26 cellular contexts compared by ENCODE assay signal in the genomic region with DNA sequence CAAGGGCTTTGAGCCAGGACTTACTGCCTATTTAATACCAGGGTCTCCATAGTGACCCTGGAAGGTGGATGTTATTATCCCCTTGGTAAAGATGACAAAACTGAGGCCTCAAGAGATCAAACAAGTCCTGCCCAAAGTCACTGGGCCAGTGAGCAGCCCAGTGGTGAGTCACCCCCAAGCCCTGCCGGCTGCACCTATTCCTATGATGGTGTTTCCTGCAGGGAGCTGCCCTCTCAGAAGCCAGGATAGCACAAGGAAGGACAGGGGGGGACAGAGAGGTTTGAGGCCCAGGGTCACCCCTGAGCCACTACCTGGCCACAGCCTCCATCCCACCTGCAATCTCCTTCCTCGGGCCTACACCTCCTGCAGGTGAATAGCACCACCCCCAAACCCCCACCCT.
"Had no signal": no experiment of that assay in that cellular context is flagged by ENCODE, and none has a peak within 500 bp of the region (broad histone marks: within the 10 kb centered on the region; RNA-seq: fewer than 3 reads in every experiment).

No MANE protein-coding gene starts in this region.

- H3K27ac Mint-ChIP-seq: activated CD4-positive, alpha-beta memory T cell treated with anti-CD3 and anti-CD28 coated beads, Interleukin-2, amount 10 ng/mL, durations not matched to agents 7 days and 5 days; activated CD4-positive, alpha-beta T cell treated with anti-CD3 and anti-CD28 coated beads, Interleukin-2, amount 10 ng/mL, durations not matched to agents 7 days and 5 days; activated T-cell treated with anti-CD3 and anti-CD28 coated beads, Interleukin-2, amount 50 U/mL, for 24 hours; dendritic cell treated with granulocyte-macrophage colony-stimulating factor and Interleukin-4, amounts not matched to agents 40 ng/mL and 50 ng/mL, for 4 days; endodermal cell; T-helper 17 cell had no signal

- H3K9me3 Mint-ChIP-seq: activated CD4-positive, alpha-beta memory T cell treated with anti-CD3 and anti-CD28 coated beads, Interleukin-2, amount 10 ng/mL, durations not matched to agents 7 days and 5 days; central memory CD8-positive, alpha-beta T cell; dendritic cell treated with granulocyte-macrophage colony-stimulating factor and Interleukin-4, amounts not matched to agents 40 ng/mL and 50 ng/mL, for 4 days; endodermal cell had no signal

- H3K27ac ChIP-seq: brain microvascular endothelial cell, gastrocnemius medialis, parathyroid adenoma, suprapubic skin, tibial artery, upper lobe of right lung had no signal

- DNase-seq: activated CD4-positive, alpha-beta memory T cell treated with anti-CD3 and anti-CD28 coated beads, Interleukin-2, amount 10 ng/mL, durations not matched to agents 7 days and 5 days; activated CD4-positive, alpha-beta T cell treated with anti-CD3 and anti-CD28 coated beads, Interleukin-2, amount 10 ng/mL, durations not matched to agents 7 days and 5 days; activated CD4-positive, CD25-positive, alpha-beta regulatory T cell treated with anti-CD3 and anti-CD28 coated beads, Interleukin-2, amount 50 U/mL, for 72 hours; activated CD8-positive, alpha-beta memory T cell treated with anti-CD3 and anti-CD28 coated beads, Interleukin-2, amount 50 U/mL, for 48 hours; activated gamma-delta T cell; activated naive CD4-positive, alpha-beta T cell treated with anti-CD3 and anti-CD28 coated beads, Interleukin-2, amount 50 U/mL, for 16 hours; activated T-cell treated with anti-CD3 and anti-CD28 coated beads, Interleukin-2, amount 50 U/mL, for 24 hours; amniotic stem cell; brain microvascular endothelial cell; endodermal cell; gastrocnemius medialis; glutamatergic neuron; naive thymus-derived CD4-positive, alpha-beta T cell; right cardiac atrium; stimulated activated naive CD4-positive, alpha-beta T cell; SW 1271; T-helper 17 cell; T1000; tibial artery; upper lobe of right lung; WERI-Rb-1 had no signal

- ATAC-seq: gastrocnemius medialis; left ventricle myocardium superior; naive thymus-derived CD4-positive, alpha-beta T cell; right cardiac atrium; T-helper 17 cell had no signal

- H3K27me3 Mint-ChIP-seq: activated T-cell treated with anti-CD3 and anti-CD28 coated beads, Interleukin-2, amount 50 U/mL, for 24 hours had no signal

- H3K4me3 Mint-ChIP-seq: activated CD4-positive, alpha-beta memory T cell treated with anti-CD3 and anti-CD28 coated beads, Interleukin-2, amount 10 ng/mL, durations not matched to agents 7 days and 5 days; activated CD4-positive, alpha-beta T cell treated with anti-CD3 and anti-CD28 coated beads, Interleukin-2, amount 10 ng/mL, durations not matched to agents 7 days and 5 days; activated T-cell treated with anti-CD3 and anti-CD28 coated beads, Interleukin-2, amount 50 U/mL, for 24 hours; central memory CD8-positive, alpha-beta T cell; dendritic cell treated with granulocyte-macrophage colony-stimulating factor and Interleukin-4, amounts not matched to agents 40 ng/mL and 50 ng/mL, for 4 days; endodermal cell had no signal
